Comparison of ENCODE assay signal across 11 cellular contexts in the genomic region with DNA sequence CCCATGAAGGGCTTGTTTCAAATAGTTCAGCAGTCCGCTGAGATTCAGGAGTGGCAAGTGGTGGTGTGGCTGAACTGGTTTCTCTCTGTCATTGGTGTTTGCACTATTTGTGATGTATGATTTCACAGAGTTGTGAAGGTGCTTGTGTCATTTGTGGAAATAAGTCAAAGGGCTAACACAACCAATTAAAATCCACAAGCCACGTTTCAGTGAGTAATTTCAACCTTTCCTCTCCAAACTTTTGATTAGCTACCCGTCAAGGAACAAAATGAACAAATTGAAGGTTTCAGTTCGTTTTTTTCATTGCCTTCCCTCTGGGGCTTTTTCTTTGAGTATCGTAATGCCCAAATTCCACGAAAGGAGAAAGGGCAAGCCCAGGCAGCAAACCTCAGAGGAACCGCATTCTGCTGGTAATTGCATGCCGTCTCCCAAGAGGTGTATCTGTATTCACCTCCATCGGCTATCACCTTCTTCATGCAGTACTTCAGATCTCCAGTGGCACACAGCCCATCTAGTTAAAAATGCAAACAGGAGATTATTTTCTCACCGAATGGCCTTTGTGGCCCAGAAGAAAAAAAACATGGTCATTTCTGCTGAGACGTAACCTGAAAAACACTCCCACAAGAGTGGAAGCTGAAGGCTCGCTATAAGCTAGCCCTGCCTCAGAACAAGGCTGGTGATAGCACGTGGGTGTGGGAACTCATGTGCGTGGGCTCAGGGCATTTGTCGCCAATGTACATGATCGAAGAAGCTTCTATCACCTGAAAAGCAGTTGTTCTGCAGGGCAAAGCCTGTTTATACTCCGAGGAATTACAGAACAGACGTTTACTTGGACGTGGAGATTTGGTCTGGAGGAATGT.
A peak's percentile ranks its signal among the peaks of the same experiment; 100 is the strongest.
DNase-seq lines count a peak whose midpoint lies in the region; ATAC-seq and TF ChIP-seq lines count a peak whose summit lies in the region.
"Had no signal": no experiment of that assay in that cellular context is flagged by ENCODE, and none has a peak within 500 bp of the region (broad histone marks: within the 10 kb centered on the region; RNA-seq: fewer than 3 reads in every experiment).

No MANE protein-coding gene starts in this region.

- H2AFZ ChIP-seq in OCI-LY3 (ENCODE audit: low read depth, low read length) = no peak overlapping the region

- H3K27me3 Mint-ChIP-seq in activated T-cell treated with anti-CD3 and anti-CD28 coated beads, Interleukin-2, amount 50 U/mL, for 24 hours = no peaks in the 10 kb centered on the region
- H3K27me3 Mint-ChIP-seq in stimulated activated memory B cell treated with anti-CD40 and anti-IgM and Interleukin-4, amounts not matched to agents 10 μg/mL and 1 μg/mL and 100 μg/mL, for 72 hours = no peaks in the 10 kb centered on the region
- H3K27me3 Mint-ChIP-seq: stimulated activated naive B cell treated with anti-CD40 and anti-IgM and Interleukin-4, amounts not matched to agents 10 μg/mL and 1 μg/mL and 100 μg/mL, for 72 hours had no signal

- DNase-seq in activated T-cell treated with anti-CD3 and anti-CD28 coated beads, Interleukin-2, amount 50 U/mL, for 24 hours = no peak
- no peak for DNase-seq in activated T-cell treated with anti-CD3 and anti-CD28 coated beads, Interleukin-2, amount 50 U/mL, for 48 hours
- DNase-seq in posterior vena cava (ENCODE audit: low spot score) = no peak
- DNase-seq in activated effector memory CD4-positive, alpha-beta T cell treated with anti-CD3 and anti-CD28 coated beads, Interleukin-2, amount 50 U/mL, for 16 hours = no peak
- DNase-seq in HEK293T (ENCODE audit: extremely low spot score) = no peak
- DNase-seq: KBM-7; stimulated activated naive B cell treated with anti-CD40 and anti-IgM and Interleukin-4, amounts not matched to agents 10 μg/mL and 1 μg/mL and 100 μg/mL, for 72 hours had no signal

- POLR2A ChIA-PET in HEK293 (lab: Yijun Ruan, JAX) = no interaction called here
- POLR2A ChIA-PET in HEK293T (lab: Yijun Ruan, JAX) = no interaction called here

- no peaks in the 10 kb centered on the region for H3K4me1 ChIP-seq in HEK293 (ENCODE audit: control insufficient read depth, insufficient read depth, low read length)
- peaks cover 42% of the 10 kb centered on the region for H3K4me1 ChIP-seq in OCI-LY3 (ENCODE audit: low read length)

- no peak for TF ChIP-seq CTCF in HEK293 (tag by site-specific recombination; IDR thresholded peaks at IDR 0.05)
- TF ChIP-seq CTCF in OCI-LY3 (IDR thresholded peaks at IDR 0.05; ENCODE audit: low read depth, low read length) = no peak

- H3K79me2 ChIP-seq in OCI-LY3 (ENCODE audit: low read length) = no peaks in the 10 kb centered on the region

- peaks cover 20% of the 10 kb centered on the region for H3K36me3 Mint-ChIP-seq in activated T-cell treated with anti-CD3 and anti-CD28 coated beads, Interleukin-2, amount 50 U/mL, for 24 hours (ENCODE audit: low read depth)
- H3K36me3 Mint-ChIP-seq in stimulated activated memory B cell treated with anti-CD40 and anti-IgM and Interleukin-4, amounts not matched to agents 10 μg/mL and 1 μg/mL and 100 μg/mL, for 72 hours = peaks cover 24% of the 10 kb centered on the region

- H3K9ac ChIP-seq in OCI-LY3 (ENCODE audit: low read length) = peak overlapping the region; percentile 41

- peak; percentile 77 for ATAC-seq in stimulated activated memory B cell treated with anti-CD40 and anti-IgM and Interleukin-4, amounts not matched to agents 10 μg/mL and 1 μg/mL and 100 μg/mL, for 72 hours

- peaks cover 27% of the 10 kb centered on the region for H3K4me1 Mint-ChIP-seq in activated T-cell treated with anti-CD3 and anti-CD28 coated beads, Interleukin-2, amount 50 U/mL, for 24 hours (ENCODE audit: low read depth)
- peaks cover 25% of the 10 kb centered on the region for H3K4me1 Mint-ChIP-seq in stimulated activated memory B cell treated with anti-CD40 and anti-IgM and Interleukin-4, amounts not matched to agents 10 μg/mL and 1 μg/mL and 100 μg/mL, for 72 hours

- peak overlapping the region; percentile 85 for H3K4me2 ChIP-seq in OCI-LY3 (ENCODE audit: low read length)

- H3K36me3 ChIP-seq in HEK293 (ENCODE audit: control insufficient read depth in 2 of 2, insufficient read depth in 1 of 2, low read length in 2 of 2) (no peaks in the 10 kb centered on the region), OCI-LY3 (replicated peaks; ENCODE audit: low read depth, low read length) (no peaks in the 10 kb centered on the region)

- H3K4me3 ChIP-seq in HEK293 (ENCODE audit: low read depth, low read length) = no peak overlapping the region
- H3K4me3 ChIP-seq in OCI-LY3 (ENCODE audit: low read length) = peak overlapping the region; percentile 69
- H3K4me3 ChIP-seq: coronary artery had no signal

- H3K27ac Mint-ChIP-seq in activated T-cell treated with anti-CD3 and anti-CD28 coated beads, Interleukin-2, amount 50 U/mL, for 24 hours = peak overlapping the region; percentile 79
- peak overlapping the region; percentile 69 for H3K27ac Mint-ChIP-seq in stimulated activated memory B cell treated with anti-CD40 and anti-IgM and Interleukin-4, amounts not matched to agents 10 μg/mL and 1 μg/mL and 100 μg/mL, for 72 hours

- no peaks in the 10 kb centered on the region for H3K9me3 Mint-ChIP-seq in activated T-cell treated with anti-CD3 and anti-CD28 coated beads, Interleukin-2, amount 50 U/mL, for 24 hours
- peaks cover 3% of the 10 kb centered on the region for H3K9me3 Mint-ChIP-seq in stimulated activated memory B cell treated with anti-CD40 and anti-IgM and Interleukin-4, amounts not matched to agents 10 μg/mL and 1 μg/mL and 100 μg/mL, for 72 hours

- H3K27me3 ChIP-seq in OCI-LY3 (ENCODE audit: low read depth, low read length) = no peaks in the 10 kb centered on the region

- H3K27ac ChIP-seq in HEK293 (ENCODE audit: extremely low read depth, low read depth, low read length) (no peak overlapping the region), OCI-LY3 (ENCODE audit: low read length) (peak overlapping the region; percentile 36)
- H3K27ac ChIP-seq: coronary artery had no signal

- no peak overlapping the region for H3K4me3 Mint-ChIP-seq in activated T-cell treated with anti-CD3 and anti-CD28 coated beads, Interleukin-2, amount 50 U/mL, for 24 hours
- peak overlapping the region; percentile 13 for H3K4me3 Mint-ChIP-seq in stimulated activated memory B cell treated with anti-CD40 and anti-IgM and Interleukin-4, amounts not matched to agents 10 μg/mL and 1 μg/mL and 100 μg/mL, for 72 hours
- H3K4me3 Mint-ChIP-seq: stimulated activated naive B cell treated with anti-CD40 and anti-IgM and Interleukin-4, amounts not matched to agents 10 μg/mL and 1 μg/mL and 100 μg/mL, for 72 hours had no signal

- intact Hi-C loops in posterior vena cava (cut with DNase I) = no loop called here

- H3K9me3 ChIP-seq in HEK293 (ENCODE audit: control insufficient read depth, insufficient read depth, low read depth, low read length) (no peaks in the 10 kb centered on the region), OCI-LY3 (ENCODE audit: insufficient read depth, low read length) (no peaks in the 10 kb centered on the region)

- no peaks in the 10 kb centered on the region for H4K20me1 ChIP-seq in OCI-LY3 (ENCODE audit: insufficient read depth, low read length)

- CTCF ChIA-PET in HEK293 (lab: Yijun Ruan, JAX) (no interaction called here), HEK293T (lab: Yijun Ruan, JAX) (no interaction called here)

TF ChIP-seq in HEK293, 187 proteins besides CTCF, POLR2A, EP300 and RAD21:
- TF ChIP-seq EGR2 (tag by site-specific recombination; IDR thresholded peaks at IDR 0.05; ENCODE audit: low read depth) (0 out of 2 replicates have a peak, but pooled peaks have one; percentile 18), ZFHX2 (tag by site-specific recombination; conservative IDR thresholded peaks at IDR 0.05) (peak; percentile 39), ZNF621 (tag by site-specific recombination; IDR thresholded peaks at IDR 0.05) (no peak)

TF ChIP-seq in HEK293T, 16 proteins besides CTCF, POLR2A, EP300 and RAD21:
- TF ChIP-seq FOXM1 (IDR thresholded peaks at IDR 0.05; ENCODE audit: borderline replicate concordance) (no peak), BHLHE40 (IDR thresholded peaks at IDR 0.05; ENCODE audit: borderline replicate concordance) (no peak), ELF4 (IDR thresholded peaks at IDR 0.05) (no peak), FOXK2 (IDR thresholded peaks at IDR 0.05) (no peak), ARNT (IDR thresholded peaks at IDR 0.05) (no peak), SP1 (IDR thresholded peaks at IDR 0.05) (no peak), ZNF384 (IDR thresholded peaks at IDR 0.05) (no peak), CTBP1 (IDR thresholded peaks at IDR 0.05; ENCODE audit: borderline replicate concordance) (no peak), LEF1 (IDR thresholded peaks at IDR 0.05; ENCODE audit: borderline replicate concordance) (no peak), HDGF (IDR thresholded peaks at IDR 0.05; ENCODE audit: borderline replicate concordance) (no peak), FOXA1 (IDR thresholded peaks at IDR 0.05) (no peak), NFRKB (IDR thresholded peaks at IDR 0.05) (no peak), TARDBP (IDR thresholded peaks at IDR 0.05) (no peak), SUZ12 (IDR thresholded peaks at IDR 0.05) (no peak), L3MBTL2 (conservative IDR thresholded peaks at IDR 0.05) (no peak)
- TF ChIP-seq, protein P1, sequence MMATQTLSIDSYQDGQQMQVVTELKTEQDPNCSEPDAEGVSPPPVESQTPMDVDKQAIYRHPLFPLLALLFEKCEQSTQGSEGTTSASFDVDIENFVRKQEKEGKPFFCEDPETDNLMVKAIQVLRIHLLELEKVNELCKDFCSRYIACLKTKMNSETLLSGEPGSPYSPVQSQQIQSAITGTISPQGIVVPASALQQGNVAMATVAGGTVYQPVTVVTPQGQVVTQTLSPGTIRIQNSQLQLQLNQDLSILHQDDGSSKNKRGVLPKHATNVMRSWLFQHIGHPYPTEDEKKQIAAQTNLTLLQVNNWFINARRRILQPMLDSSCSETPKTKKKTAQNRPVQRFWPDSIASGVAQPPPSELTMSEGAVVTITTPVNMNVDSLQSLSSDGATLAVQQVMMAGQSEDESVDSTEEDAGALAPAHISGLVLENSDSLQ (IDR thresholded peaks at IDR 0.05) = no peak
